In the genomic region with DNA sequence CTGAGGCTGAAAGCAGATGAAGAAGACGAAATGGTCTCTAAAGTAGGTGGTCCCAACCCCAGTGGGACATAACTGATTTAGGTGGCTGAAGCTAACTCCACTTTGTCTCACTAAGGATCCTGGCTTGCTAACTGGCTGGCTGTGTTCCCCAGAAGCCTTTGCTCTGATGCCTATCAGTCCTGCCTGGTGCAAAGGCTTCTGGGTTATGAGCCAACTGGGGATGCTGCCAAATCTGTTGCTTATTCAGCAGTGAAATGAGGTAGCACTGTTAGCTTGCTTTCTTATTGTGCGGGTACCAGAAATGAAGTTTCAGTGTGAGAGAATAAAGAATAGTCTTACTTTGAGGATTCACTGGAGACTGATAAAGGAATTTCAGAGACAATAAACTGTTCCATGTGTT, we compare ENCODE assay signal across 11 cellular contexts. TPM values are rescaled to one million over a fixed set of nuclear protein-coding genes. Genes with fewer than 3 reads are reported as not detected.
A peak's percentile ranks its signal among the peaks of the same experiment; 100 is the strongest.
DNase-seq lines count a peak whose midpoint lies in the region; TF ChIP-seq lines count a peak whose summit lies in the region.
"Had no signal": no experiment of that assay in that cellular context is flagged by ENCODE, and none has a peak within 500 bp of the region (broad histone marks: within the 10 kb centered on the region; RNA-seq: fewer than 3 reads in every experiment).

No MANE protein-coding gene starts in this region.

- H3K27ac ChIP-seq in fibroblast of lung (ENCODE audit: insufficient read depth, low read length): no peak overlapping the region
- peak overlapping the region; percentile 68 for H3K27ac ChIP-seq in muscle layer of colon (ENCODE audit: low read depth, low read length)
- H3K27ac ChIP-seq in uterus: peak overlapping the region; percentile 58 to 65
- H3K27ac ChIP-seq: 22Rv1 had no signal

- H3K27me3 ChIP-seq in fibroblast of lung (ENCODE audit: control insufficient read depth, insufficient read depth, low read length) (no peaks in the 10 kb centered on the region), muscle layer of colon (ENCODE audit: control insufficient read depth in 1 of 2, insufficient read depth in 2 of 2, low read length in 2 of 2) (no peaks in the 10 kb centered on the region), uterus (no peaks in the 10 kb centered on the region)

- no peaks in the 10 kb centered on the region for H3K36me3 Mint-ChIP-seq in activated naive CD4-positive, alpha-beta T cell treated with anti-CD3 and anti-CD28 coated beads, Interleukin-2, amount 10 ng/mL, durations not matched to agents 7 days and 5 days
- H3K36me3 Mint-ChIP-seq: activated naive CD8-positive, alpha-beta T cell treated with anti-CD3 and anti-CD28 coated beads, Interleukin-2, amount 10 ng/mL, durations not matched to agents 7 days and 5 days; memory B cell had no signal

- CTCF ChIA-PET in activated naive CD4-positive, alpha-beta T cell treated with anti-CD3 and anti-CD28 coated beads, Interleukin-2, amount 10 ng/mL, durations not matched to agents 7 days and 5 days (lab: Charles Lee): no interaction called here

- H3K27me3 Mint-ChIP-seq in activated naive CD4-positive, alpha-beta T cell treated with anti-CD3 and anti-CD28 coated beads, Interleukin-2, amount 10 ng/mL, durations not matched to agents 7 days and 5 days: no peaks in the 10 kb centered on the region
- H3K27me3 Mint-ChIP-seq: activated naive CD8-positive, alpha-beta T cell treated with anti-CD3 and anti-CD28 coated beads, Interleukin-2, amount 10 ng/mL, durations not matched to agents 7 days and 5 days; memory B cell had no signal

- peaks cover 2% of the 10 kb centered on the region for H4K20me1 ChIP-seq in fibroblast of lung (ENCODE audit: control insufficient read depth, extremely low read depth, insufficient read depth, low read length)

- H3K36me3 ChIP-seq in fibroblast of lung (ENCODE audit: control insufficient read depth, insufficient read depth, low read length): no peaks in the 10 kb centered on the region
- H3K36me3 ChIP-seq in muscle layer of colon (ENCODE audit: insufficient read depth, low read length): no peaks in the 10 kb centered on the region
- H3K36me3 ChIP-seq in uterus: no peaks in the 10 kb centered on the region

- no peak for TF ChIP-seq POLR2A in uterus (IDR thresholded peaks at IDR 0.05)

- no peaks in the 10 kb centered on the region for H3K9me3 Mint-ChIP-seq in activated naive CD4-positive, alpha-beta T cell treated with anti-CD3 and anti-CD28 coated beads, Interleukin-2, amount 10 ng/mL, durations not matched to agents 7 days and 5 days
- H3K9me3 Mint-ChIP-seq: activated naive CD8-positive, alpha-beta T cell treated with anti-CD3 and anti-CD28 coated beads, Interleukin-2, amount 10 ng/mL, durations not matched to agents 7 days and 5 days had no signal

- H3K4me3 ChIP-seq in fibroblast of lung (replicated peaks in 1 of 4; ENCODE audit: control extremely low read depth in 1 of 4, insufficient read depth in 1 of 4, low read depth in 3 of 4, low read length in 4 of 4): no peak overlapping the region
- H3K4me3 ChIP-seq in muscle layer of colon (ENCODE audit: low read depth in 1 of 2, low read length in 2 of 2): peak overlapping the region in 1 of 2 donors; percentile 23
- H3K4me3 ChIP-seq in uterus: no peak overlapping the region

- no peak overlapping the region for H3K9ac ChIP-seq in fibroblast of lung (ENCODE audit: insufficient read depth, low read length)
- H3K9ac ChIP-seq in muscle layer of colon (ENCODE audit: low read length): no peak overlapping the region

- no peak overlapping the region for H3K27ac Mint-ChIP-seq in activated naive CD4-positive, alpha-beta T cell treated with anti-CD3 and anti-CD28 coated beads, Interleukin-2, amount 10 ng/mL, durations not matched to agents 7 days and 5 days
- H3K27ac Mint-ChIP-seq: activated naive CD8-positive, alpha-beta T cell treated with anti-CD3 and anti-CD28 coated beads, Interleukin-2, amount 10 ng/mL, durations not matched to agents 7 days and 5 days; memory B cell had no signal

- intact Hi-C loops in uterus (cut with DNase I; ENCODE audit: low total_unique reads): no loop called here

- no peak overlapping the region for H3K4me3 Mint-ChIP-seq in activated naive CD4-positive, alpha-beta T cell treated with anti-CD3 and anti-CD28 coated beads, Interleukin-2, amount 10 ng/mL, durations not matched to agents 7 days and 5 days
- H3K4me3 Mint-ChIP-seq: activated naive CD8-positive, alpha-beta T cell treated with anti-CD3 and anti-CD28 coated beads, Interleukin-2, amount 10 ng/mL, durations not matched to agents 7 days and 5 days; memory B cell had no signal

- H3K9me3 ChIP-seq in fibroblast of lung (ENCODE audit: control insufficient read depth, insufficient read depth, low read depth, low read length) (no peaks in the 10 kb centered on the region), muscle layer of colon (ENCODE audit: low read length) (no peaks in the 10 kb centered on the region), uterus (no peaks in the 10 kb centered on the region)

- DNase-seq in DMS 273 (lab: John Stamatoyannopoulos, UW; ENCODE audit: unreplicated experiment) (peak; percentile 3), DMS 273 treated with DMSO at 0.1 percent for 48 hours (lab: John Stamatoyannopoulos, UW) (no peak), fibroblast of lung (ENCODE audit: low read depth in 2 of 2) (peak; percentile 66 to 68), uterus (peak; percentile 86 to 95), NOMO-1 treated with DMSO at 0.1 percent for 48 hours (lab: John Stamatoyannopoulos, UW; ENCODE audit: unreplicated experiment) (no peak)
- no peak for DNase-seq in stimulated activated naive CD4-positive, alpha-beta T cell (lab: John Stamatoyannopoulos, UW)
- no peak for DNase-seq in activated naive CD4-positive, alpha-beta T cell treated with anti-CD3 and anti-CD28 coated beads, Interleukin-2, amount 10 ng/mL, durations not matched to agents 7 days and 5 days
- DNase-seq: activated naive CD8-positive, alpha-beta T cell treated with anti-CD3 and anti-CD28 coated beads, Interleukin-2, amount 10 ng/mL, durations not matched to agents 7 days and 5 days had no signal

- H2AFZ ChIP-seq in fibroblast of lung (ENCODE audit: low read length): no peak overlapping the region

- peaks cover 20% of the 10 kb centered on the region for H3K79me2 ChIP-seq in fibroblast of lung (ENCODE audit: control insufficient read depth, insufficient read depth, low read length)

- TF ChIP-seq CTCF in fibroblast of lung (conservative IDR thresholded peaks at IDR 0.05 in 1 of 2, IDR thresholded peaks at IDR 0.05 in 1 of 2; ENCODE audit: low read depth in 1 of 2, low read length in 2 of 2) (no peak), uterus (IDR thresholded peaks at IDR 0.05) (no peak)

- no peaks in the 10 kb centered on the region for H3K4me1 ChIP-seq in fibroblast of lung (ENCODE audit: control insufficient read depth, extremely low read depth, insufficient read depth, low read length)
- peaks cover 47% of the 10 kb centered on the region for H3K4me1 ChIP-seq in muscle layer of colon (ENCODE audit: insufficient read depth, low read length)
- no peaks in the 10 kb centered on the region for H3K4me1 ChIP-seq in uterus

- H3K4me2 ChIP-seq in fibroblast of lung (ENCODE audit: extremely low read depth, insufficient read depth, low read length): no peak overlapping the region

- H3K4me1 Mint-ChIP-seq in activated naive CD4-positive, alpha-beta T cell treated with anti-CD3 and anti-CD28 coated beads, Interleukin-2, amount 10 ng/mL, durations not matched to agents 7 days and 5 days: no peaks in the 10 kb centered on the region
- H3K4me1 Mint-ChIP-seq: activated naive CD8-positive, alpha-beta T cell treated with anti-CD3 and anti-CD28 coated beads, Interleukin-2, amount 10 ng/mL, durations not matched to agents 7 days and 5 days; memory B cell had no signal

RNA-seq across cellular contexts. Expression of gene PRKG1, which starts 18.1 kb away (rescaled TPM):
- total RNA-seq in fibroblast of lung (60.1 and 71.8 TPM in 2 replicates), uterus (100 to 1,000 TPM in 1 of 4 donors, 10 to 100 TPM in 3; 32.4 to 136 (median 69.6) TPM)
- 20.9 and 45.8 TPM in 2 replicates for polyA plus RNA-seq in fibroblast of lung
- 18.1 and 46.0 TPM in 2 replicates for polyA plus RNA-seq in fibroblast of lung (2012)
- 8.4 and 22.6 TPM in 2 replicates for polyA minus RNA-seq in fibroblast of lung (ENCODE audit: low replicate concordance)
- total RNA-seq: activated naive CD8-positive, alpha-beta T cell treated with anti-CD3 and anti-CD28 coated beads, Interleukin-2, amount 10 ng/mL, durations not matched to agents 7 days and 5 days had no signal

Comparison
In these comparisons a context has a peak if more than half of its experiments do, and no peak if none do; other contexts are left out.
1. DNase-seq: peak in DMS 273 (single experiment), fibroblast of lung (2 of 2) and uterus (2 of 2); none in DMS 273 treated with DMSO at 0.1 percent for 48 hours (single experiment), stimulated activated naive CD4-positive, alpha-beta T cell (0 of 6), activated naive CD4-positive, alpha-beta T cell treated with anti-CD3 and anti-CD28 coated beads, Interleukin-2, amount 10 ng/mL, durations not matched to agents 7 days and 5 days (single experiment) and NOMO-1 treated with DMSO at 0.1 percent for 48 hours (single experiment).